In the genomic region with DNA sequence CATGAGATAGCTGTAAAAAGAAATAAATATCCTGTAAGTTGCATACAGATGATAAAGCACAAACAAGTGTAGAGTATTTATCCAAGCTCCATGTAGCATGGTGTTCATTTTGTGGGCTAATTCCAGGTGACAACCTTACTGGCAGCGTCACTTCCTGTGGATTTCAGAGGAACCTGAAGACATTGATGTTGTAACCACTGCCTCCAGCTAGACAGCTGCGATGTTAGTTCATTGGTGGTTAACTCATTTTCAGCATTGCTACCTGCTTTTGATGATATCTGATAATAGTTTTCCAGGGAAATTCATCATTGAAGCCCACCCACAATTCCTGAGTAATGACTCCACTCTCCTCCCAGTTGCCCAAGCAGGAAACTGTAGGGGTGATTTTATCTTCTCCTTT, we compare ENCODE assay signal across 23 cellular contexts. TPM values are rescaled to one million over a fixed set of nuclear protein-coding genes. Genes with fewer than 3 reads are reported as not detected.
DNase-seq lines count a peak whose midpoint lies in the region; FAIRE-seq and TF ChIP-seq lines count a peak whose summit lies in the region.
"Had no signal": no experiment of that assay in that cellular context is flagged by ENCODE, and none has a peak within 500 bp of the region (broad histone marks: within the 10 kb centered on the region; RNA-seq: fewer than 3 reads in every experiment).

No MANE protein-coding gene starts in this region.

- FAIRE-seq in keratinocyte (lab: Jason Lieb, UNC) = peak; percentile 70
- FAIRE-seq: A549, D721Med, GM12878, H1, HTR-8/SVneo had no signal

- H3K9ac ChIP-seq in mammary epithelial cell (ENCODE audit: insufficient read depth, low read length) (no peak overlapping the region), keratinocyte (ENCODE audit: control insufficient read depth, extremely low read depth, insufficient read depth, low read length) (no peak overlapping the region)

- no peaks in the 10 kb centered on the region for H3K9me3 Mint-ChIP-seq in MCF 10A (ENCODE audit: unreplicated experiment)
- H3K9me3 Mint-ChIP-seq: CD4-positive, alpha-beta T cell; H9 had no signal

- H2AFZ ChIP-seq in mammary epithelial cell (ENCODE audit: low read depth, low read length) = peak overlapping the region; percentile 34
- H2AFZ ChIP-seq in keratinocyte (ENCODE audit: control insufficient read depth, low read length) = peak overlapping the region; percentile 6

- BruUV-seq in MCF 10A (replicated peaks; lab: Mats Ljungman, UMichigan) (no TSS peak), mammary epithelial cell (replicated peaks; lab: Mats Ljungman, UMichigan) (no TSS peak)

- H3K27me3 ChIP-seq in breast epithelium = no peaks in the 10 kb centered on the region
- H3K27me3 ChIP-seq in mammary epithelial cell (ENCODE audit: insufficient read depth, low read length) = no peaks in the 10 kb centered on the region
- no peaks in the 10 kb centered on the region for H3K27me3 ChIP-seq in keratinocyte (ENCODE audit: control insufficient read depth, extremely low read depth, insufficient read depth, low read length)

- 0% methylated on average over 2 of the region's 2 CpGs for WGBS in mammary epithelial cell (ENCODE audit: low coverage, missing lambda C conversion rate)

- dilution Hi-C loops in mammary epithelial cell (cut with HindIII; ENCODE audit: low sequenced_read_pairs) (no loop called here), keratinocyte (cut with MboI; ENCODE audit: extremely low pct_ligation_motif_present, low sequenced_read_pairs) (no loop called here)

- H3K4me3 Mint-ChIP-seq in MCF 10A (ENCODE audit: unreplicated experiment) = no peak overlapping the region
- H3K4me3 Mint-ChIP-seq: CD4-positive, alpha-beta T cell; H9 had no signal

- H3K4me3 ChIP-seq in breast epithelium (no peak overlapping the region), mammary epithelial cell (replicated peaks in 1 of 3; ENCODE audit: insufficient read depth in 1 of 3, low read depth in 2 of 3, low read length in 3 of 3) (no peak overlapping the region), keratinocyte (ENCODE audit: control insufficient read depth in 2 of 3, extremely low read depth in 1 of 3, insufficient read depth in 2 of 3, low read depth in 1 of 3, low read length in 3 of 3) (no peak overlapping the region)
- H3K4me3 ChIP-seq: A549, GM12878 had no signal

- H3K4me2 ChIP-seq in mammary epithelial cell (ENCODE audit: insufficient read depth, low read depth, low read length) = no peak overlapping the region
- H3K4me2 ChIP-seq in keratinocyte (ENCODE audit: control insufficient read depth, extremely low read depth, insufficient read depth, low read depth, low read length) = peak overlapping the region; percentile 5
- H3K4me2 ChIP-seq: A549 had no signal

- H3K36me3 Mint-ChIP-seq in MCF 10A (ENCODE audit: insufficient read depth, unreplicated experiment) = no peaks in the 10 kb centered on the region

- CTCF ChIA-PET in MCF 10A (lab: Yijun Ruan, JAX) = interaction anchor here (0.6 to 1.2 kb wide), 3 partner anchors 8 to 105 kb away, joined by 3 to 4 read pairs (median 4); no protein-coding TSS in a partner anchor
- CTCF ChIA-PET in mammary epithelial cell (lab: Charles Lee; ENCODE audit: low non-redundant PET) = no interaction called here

- H3K9me1 ChIP-seq in keratinocyte (ENCODE audit: control insufficient read depth, extremely low read depth, insufficient read depth, low read length) = no peaks in the 10 kb centered on the region

- H3K79me2 ChIP-seq in mammary epithelial cell (ENCODE audit: insufficient read depth, low read length) = no peaks in the 10 kb centered on the region
- no peaks in the 10 kb centered on the region for H3K79me2 ChIP-seq in keratinocyte (ENCODE audit: control insufficient read depth, insufficient read depth, low read length)

- H3K27ac Mint-ChIP-seq in MCF 10A (ENCODE audit: low read depth, unreplicated experiment) = no peak overlapping the region
- H3K27ac Mint-ChIP-seq: CD4-positive, alpha-beta T cell; H9 had no signal

- POLR2A ChIA-PET in MCF 10A (lab: Yijun Ruan, JAX) = no interaction called here

- in situ Hi-C loops in mammary epithelial cell (cut with MboI; ENCODE audit: low sequenced_read_pairs in 2 of 2) = no loop called here

- no peaks in the 10 kb centered on the region for H3K36me3 ChIP-seq in breast epithelium
- no peaks in the 10 kb centered on the region for H3K36me3 ChIP-seq in mammary epithelial cell (ENCODE audit: insufficient read depth, low read length)
- no peaks in the 10 kb centered on the region for H3K36me3 ChIP-seq in keratinocyte (ENCODE audit: control insufficient read depth in 2 of 2, extremely low read depth in 1 of 2, insufficient read depth in 2 of 2, low read length in 2 of 2)

- intact Hi-C loops in MCF 10A (cut with micrococcal nuclease) (no loop called here), breast epithelium (cut with DNase I; ENCODE audit: low total_unique reads) (no loop called here), mammary epithelial cell (cut with micrococcal nuclease) (no loop called here)

- no peaks in the 10 kb centered on the region for H3K4me1 ChIP-seq in breast epithelium
- peaks cover 10% of the 10 kb centered on the region for H3K4me1 ChIP-seq in mammary epithelial cell (ENCODE audit: insufficient read depth, low read length)
- peaks cover 18% of the 10 kb centered on the region for H3K4me1 ChIP-seq in keratinocyte (ENCODE audit: control insufficient read depth, extremely low read depth, insufficient read depth, low read length)
- H3K4me1 ChIP-seq: A549 had no signal

- no peak overlapping the region for H3K27ac ChIP-seq in breast epithelium
- H3K27ac ChIP-seq in mammary epithelial cell (ENCODE audit: insufficient read depth, low read depth, low read length) = no peak overlapping the region
- H3K27ac ChIP-seq in keratinocyte (ENCODE audit: control insufficient read depth, insufficient read depth, low read length) = no peak overlapping the region
- H3K27ac ChIP-seq: 22Rv1, A549, C4-2B had no signal

- peak; percentile 23 for DNase-seq in MCF 10A (ENCODE audit: unreplicated experiment)
- DNase-seq in breast epithelium (ENCODE audit: low spot score in 2 of 2) = no peak
- peak; percentile 76 for DNase-seq in mammary epithelial cell
- peak; percentile 55 for DNase-seq in keratinocyte (ENCODE audit: low read depth, low spot score)
- DNase-seq in activated T-cell treated with anti-CD3 and anti-CD28 coated beads, Interleukin-2, amount 50 U/mL, for 48 hours = no peak
- DNase-seq in stimulated activated CD8-positive, alpha-beta memory T cell treated with anti-CD3 and anti-CD28 coated beads, Interleukin-4, amount 100 ng/mL, for 48 hours = no peak
- no peak for DNase-seq in SHP77 treated with DMSO at 0.1 percent for 48 hours (lab: John Stamatoyannopoulos, UW)
- DNase-seq: AML-193; Caco-2; CD4-positive, alpha-beta T cell; DMS79 treated with DMSO at 0.1 percent for 48 hours; EL; H9; IMR-90 had no signal

- no peak for TF ChIP-seq CTCF in MCF 10A (IDR thresholded peaks at IDR 0.05; ENCODE audit: unreplicated experiment)
- TF ChIP-seq CTCF in breast epithelium (IDR thresholded peaks at IDR 0.05) = no peak
- no peak for TF ChIP-seq CTCF in mammary epithelial cell (conservative IDR thresholded peaks at IDR 0.05 in 1 of 2, IDR thresholded peaks at IDR 0.05 in 1 of 2; ENCODE audit: extremely low read depth in 1 of 2, insufficient read depth in 1 of 2, low read depth in 1 of 2, low read length in 2 of 2)
- no peak for TF ChIP-seq CTCF in keratinocyte (optimal IDR thresholded peaks at IDR 0.05 in 1 of 3, IDR thresholded peaks at IDR 0.05 in 1 of 3, conservative IDR thresholded peaks at IDR 0.05 in 1 of 3; ENCODE audit: extremely low read depth in 1 of 3, insufficient read depth in 2 of 3, low read length in 3 of 3)

- no peak for TF ChIP-seq POLR2A in breast epithelium (IDR thresholded peaks at IDR 0.05)

- H3K27me3 Mint-ChIP-seq in MCF 10A (ENCODE audit: insufficient read depth, unreplicated experiment) = no peaks in the 10 kb centered on the region

- H3K4me1 Mint-ChIP-seq in MCF 10A (ENCODE audit: insufficient read depth, unreplicated experiment) = no peaks in the 10 kb centered on the region
- H3K4me1 Mint-ChIP-seq: H9 had no signal

- H3K9me3 ChIP-seq in breast epithelium (no peaks in the 10 kb centered on the region), mammary epithelial cell (replicated peaks; ENCODE audit: insufficient read depth, low read length) (no peaks in the 10 kb centered on the region), keratinocyte (ENCODE audit: control insufficient read depth, low read depth, low read length) (no peaks in the 10 kb centered on the region)
- H3K9me3 ChIP-seq: A549, Caco-2 had no signal

- H4K20me1 ChIP-seq in mammary epithelial cell (ENCODE audit: insufficient read depth, low read length) = no peaks in the 10 kb centered on the region
- no peaks in the 10 kb centered on the region for H4K20me1 ChIP-seq in keratinocyte (ENCODE audit: control insufficient read depth, extremely low read depth, insufficient read depth, low read length)

RNA-seq across cellular contexts. Expression of a gene that starts 3.0 kb away (rescaled TPM):
- total RNA-seq in MCF 10A (2022) (not detected in 2 replicates), breast epithelium (not detected), mammary epithelial cell (under 1 TPM in 1 of 2 donors, not detected in 1; 0.17 TPM)
- polyA plus RNA-seq in mammary epithelial cell (0.07 TPM), keratinocyte (0.34 to 0.50 TPM (median 0.48 TPM) in 3 replicates)
- polyA minus RNA-seq in mammary epithelial cell (not detected), keratinocyte (0.16 to 0.49 TPM (median 0.22 TPM) in 3 replicates)
- not detected for polyA plus RNA-seq in keratinocyte (2011; ENCODE audit: low read depth)
- polyA plus RNA-seq in keratinocyte (2011; cell fraction: cytosol; rRNA removed) = 0.56 and 0.66 TPM in 2 replicates
- 0.34 and 0.73 TPM in 2 replicates for polyA plus RNA-seq in keratinocyte (2011; cell fraction: nucleus; rRNA removed)
- 0.18 and 0.21 TPM in 2 replicates for polyA plus RNA-seq in keratinocyte (2012; ENCODE audit: low replicate concordance)
- not detected for polyA minus RNA-seq in keratinocyte (2011; cell fraction: cytosol; rRNA and poly(A)+ RNA removed)
- not detected in 2 replicates for polyA minus RNA-seq in keratinocyte (2011; cell fraction: nucleus; rRNA and poly(A)+ RNA removed)
- total RNA-seq: CD4-positive, alpha-beta T cell; G401; GM12878; H1; H9; IMR-90 had no signal
- polyA plus RNA-seq: A549, BJ, GM12878, H1, IMR-90 had no signal

Comparison
In these comparisons a context has a peak if more than half of its experiments do, and no peak if none do; other contexts are left out.
1. DNase-seq: peak in MCF 10A (single experiment), mammary epithelial cell (single experiment) and keratinocyte (single experiment); none in breast epithelium (0 of 2), activated T-cell treated with anti-CD3 and anti-CD28 coated beads, Interleukin-2, amount 50 U/mL, for 48 hours (0 of 2), stimulated activated CD8-positive, alpha-beta memory T cell treated with anti-CD3 and anti-CD28 coated beads, Interleukin-4, amount 100 ng/mL, for 48 hours (single experiment) and SHP77 treated with DMSO at 0.1 percent for 48 hours (single experiment).